ENCODE assay signal across 1 cellular context in the genomic region with DNA sequence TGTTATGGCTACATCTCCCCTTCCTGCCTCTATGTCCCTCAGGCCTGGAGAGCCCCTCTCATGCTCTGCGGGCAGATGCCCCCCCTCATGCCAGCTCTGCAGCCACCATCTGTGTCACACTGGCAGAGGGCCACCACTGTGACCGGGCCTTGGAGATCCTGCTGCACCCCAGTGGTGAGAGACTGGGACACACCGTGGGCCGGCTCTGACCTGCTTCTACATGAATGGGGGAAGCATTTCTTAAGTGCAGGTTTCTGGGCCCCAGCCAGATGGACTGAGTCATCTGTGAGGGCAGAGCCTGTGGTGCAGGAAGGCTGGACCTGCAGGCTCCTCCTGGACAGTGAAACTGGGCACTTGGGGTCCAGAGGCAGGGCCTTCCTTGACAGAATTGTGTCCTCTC.
TF ChIP-seq lines count a peak whose summit lies in the region.

No MANE protein-coding gene starts in this region.

TF ChIP-seq in K562, 482 proteins besides CTCF, POLR2A, EP300 and RAD21 (continues in another document):
- TF ChIP-seq MEIS2 (IDR thresholded peaks at IDR 0.05; ENCODE audit: partially characterized antibody) (no peak), THRAP3 (IDR thresholded peaks at IDR 0.05; ENCODE audit: borderline replicate concordance) (no peak), ZNF347 (CRISPR knock-in tag; IDR thresholded peaks at IDR 0.05; ENCODE audit: low read depth) (no peak), DLX4 (CRISPR knock-in tag; IDR thresholded peaks at IDR 0.05) (no peak), CEBPB (tag; IDR thresholded peaks at IDR 0.05) (no peak), ADNP (tag; IDR thresholded peaks at IDR 0.05) (no peak), TEAD4 (IDR thresholded peaks at IDR 0.05; ENCODE audit: low read length) (no peak), TEAD4 (CRISPR knock-in tag; IDR thresholded peaks at IDR 0.05; ENCODE audit: borderline replicate concordance) (no peak), CXXC5 (CRISPR knock-in tag; IDR thresholded peaks at IDR 0.05) (no peak), ZNF184 (CRISPR knock-in tag; IDR thresholded peaks at IDR 0.05) (no peak), SREBF1 (IDR thresholded peaks at IDR 0.05; ENCODE audit: borderline replicate concordance, low read depth, low read length) (no peak), ZNF133 (CRISPR knock-in tag; IDR thresholded peaks at IDR 0.05) (no peak), ZNF212 (CRISPR knock-in tag; IDR thresholded peaks at IDR 0.05) (no peak), SMARCA5 (IDR thresholded peaks at IDR 0.05) (no peak), JUND (IDR thresholded peaks at IDR 0.05; ENCODE audit: borderline replicate concordance, low read depth, low read length) (peak; percentile 85), JUND (tag; IDR thresholded peaks at IDR 0.05; ENCODE audit: borderline replicate concordance, low read depth, low read length) (peak; percentile 80; the same call in 1 of the 3 replicates), RUNX1 (IDR thresholded peaks at IDR 0.05; ENCODE audit: low read depth) (no peak), POU5F1 (IDR thresholded peaks at IDR 0.05; ENCODE audit: borderline replicate concordance, low read depth, low read length, partially characterized antibody) (no peak), XRCC5 (IDR thresholded peaks at IDR 0.05; ENCODE audit: low read depth, low read length) (no peak), ZNF696 (CRISPR knock-in tag; conservative IDR thresholded peaks at IDR 0.05) (no peak), ZNF407 (IDR thresholded peaks at IDR 0.05; ENCODE audit: low read depth) (no peak), ARID4B (CRISPR knock-in tag; IDR thresholded peaks at IDR 0.05) (no peak), L3MBTL2 (IDR thresholded peaks at IDR 0.05) (no peak), FOSL1 (tag; conservative IDR thresholded peaks at IDR 0.05) (peak; percentile 83), SMAD3 (CRISPR knock-in tag; conservative IDR thresholded peaks at IDR 0.05) (no peak)
- TF ChIP-seq, protein P1, sequence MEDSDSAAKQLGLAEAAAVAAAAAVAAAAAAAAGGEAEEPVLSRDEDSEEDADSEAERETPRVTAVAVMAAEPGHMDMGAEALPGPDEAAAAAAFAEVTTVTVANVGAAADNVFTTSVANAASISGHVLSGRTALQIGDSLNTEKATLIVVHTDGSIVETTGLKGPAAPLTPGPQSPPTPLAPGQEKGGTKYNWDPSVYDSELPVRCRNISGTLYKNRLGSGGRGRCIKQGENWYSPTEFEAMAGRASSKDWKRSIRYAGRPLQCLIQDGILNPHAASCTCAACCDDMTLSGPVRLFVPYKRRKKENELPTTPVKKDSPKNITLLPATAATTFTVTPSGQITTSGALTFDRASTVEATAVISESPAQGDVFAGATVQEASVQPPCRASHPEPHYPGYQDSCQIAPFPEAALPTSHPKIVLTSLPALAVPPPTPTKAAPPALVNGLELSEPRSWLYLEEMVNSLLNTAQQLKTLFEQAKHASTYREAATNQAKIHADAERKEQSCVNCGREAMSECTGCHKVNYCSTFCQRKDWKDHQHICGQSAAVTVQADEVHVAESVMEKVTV (CRISPR knock-in tag; IDR thresholded peaks at IDR 0.05): no peak
- TF ChIP-seq, protein P2, sequence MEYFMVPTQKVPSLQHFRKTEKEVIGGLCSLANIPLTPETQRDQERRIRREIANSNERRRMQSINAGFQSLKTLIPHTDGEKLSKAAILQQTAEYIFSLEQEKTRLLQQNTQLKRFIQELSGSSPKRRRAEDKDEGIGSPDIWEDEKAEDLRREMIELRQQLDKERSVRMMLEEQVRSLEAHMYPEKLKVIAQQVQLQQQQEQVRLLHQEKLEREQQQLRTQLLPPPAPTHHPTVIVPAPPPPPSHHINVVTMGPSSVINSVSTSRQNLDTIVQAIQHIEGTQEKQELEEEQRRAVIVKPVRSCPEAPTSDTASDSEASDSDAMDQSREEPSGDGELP (CRISPR knock-in tag; IDR thresholded peaks at IDR 0.05; ENCODE audit: borderline replicate concordance): peak; percentile 16; the same call in 1 of the 2 replicates
- TF ChIP-seq, protein P3, sequence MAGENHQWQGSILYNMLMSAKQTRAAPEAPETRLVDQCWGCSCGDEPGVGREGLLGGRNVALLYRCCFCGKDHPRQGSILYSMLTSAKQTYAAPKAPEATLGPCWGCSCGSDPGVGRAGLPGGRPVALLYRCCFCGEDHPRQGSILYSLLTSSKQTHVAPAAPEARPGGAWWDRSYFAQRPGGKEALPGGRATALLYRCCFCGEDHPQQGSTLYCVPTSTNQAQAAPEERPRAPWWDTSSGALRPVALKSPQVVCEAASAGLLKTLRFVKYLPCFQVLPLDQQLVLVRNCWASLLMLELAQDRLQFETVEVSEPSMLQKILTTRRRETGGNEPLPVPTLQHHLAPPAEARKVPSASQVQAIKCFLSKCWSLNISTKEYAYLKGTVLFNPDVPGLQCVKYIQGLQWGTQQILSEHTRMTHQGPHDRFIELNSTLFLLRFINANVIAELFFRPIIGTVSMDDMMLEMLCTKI (IDR thresholded peaks at IDR 0.05; ENCODE audit: partially characterized antibody): no peak
- TF ChIP-seq, protein P4, sequence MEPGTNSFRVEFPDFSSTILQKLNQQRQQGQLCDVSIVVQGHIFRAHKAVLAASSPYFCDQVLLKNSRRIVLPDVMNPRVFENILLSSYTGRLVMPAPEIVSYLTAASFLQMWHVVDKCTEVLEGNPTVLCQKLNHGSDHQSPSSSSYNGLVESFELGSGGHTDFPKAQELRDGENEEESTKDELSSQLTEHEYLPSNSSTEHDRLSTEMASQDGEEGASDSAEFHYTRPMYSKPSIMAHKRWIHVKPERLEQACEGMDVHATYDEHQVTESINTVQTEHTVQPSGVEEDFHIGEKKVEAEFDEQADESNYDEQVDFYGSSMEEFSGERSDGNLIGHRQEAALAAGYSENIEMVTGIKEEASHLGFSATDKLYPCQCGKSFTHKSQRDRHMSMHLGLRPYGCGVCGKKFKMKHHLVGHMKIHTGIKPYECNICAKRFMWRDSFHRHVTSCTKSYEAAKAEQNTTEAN (CRISPR knock-in tag; IDR thresholded peaks at IDR 0.05): no peak
- TF ChIP-seq, protein P5, sequence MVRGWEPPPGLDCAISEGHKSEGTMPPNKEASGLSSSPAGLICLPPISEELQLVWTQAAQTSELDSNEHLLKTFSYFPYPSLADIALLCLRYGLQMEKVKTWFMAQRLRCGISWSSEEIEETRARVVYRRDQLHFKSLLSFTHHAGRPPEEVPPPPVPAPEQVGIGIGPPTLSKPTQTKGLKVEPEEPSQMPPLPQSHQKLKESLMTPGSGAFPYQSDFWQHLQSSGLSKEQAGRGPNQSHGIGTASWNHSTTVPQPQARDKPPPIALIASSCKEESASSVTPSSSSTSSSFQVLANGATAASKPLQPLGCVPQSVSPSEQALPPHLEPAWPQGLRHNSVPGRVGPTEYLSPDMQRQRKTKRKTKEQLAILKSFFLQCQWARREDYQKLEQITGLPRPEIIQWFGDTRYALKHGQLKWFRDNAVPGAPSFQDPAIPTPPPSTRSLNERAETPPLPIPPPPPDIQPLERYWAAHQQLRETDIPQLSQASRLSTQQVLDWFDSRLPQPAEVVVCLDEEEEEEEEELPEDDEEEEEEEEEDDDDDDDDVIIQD (CRISPR knock-in tag; IDR thresholded peaks at IDR 0.05): no peak
